In genomic region chr9:21689851-21690250, GRCh38 we compare ENCODE assay signal across 22 cellular contexts.
DNase-seq lines count a peak whose midpoint lies in the region; ATAC-seq and TF ChIP-seq lines count a peak whose summit lies in the region.
"Had no signal": no experiment of that assay in that cellular context is flagged by ENCODE, and none has a peak within 500 bp of the region (broad histone marks: within the 10 kb centered on the region; RNA-seq: fewer than 3 reads in every experiment).

No MANE protein-coding gene starts in this region.

- peak overlapping the region; percentile 86 for H3K4me2 ChIP-seq in osteoblast (ENCODE audit: insufficient read depth, low read length)
- H3K4me2 ChIP-seq: BLaER1 had no signal

- H3K9me3 ChIP-seq in Panc1 (ENCODE audit: control insufficient read depth, insufficient read depth, low read depth, low read length) (no peaks in the 10 kb centered on the region; the same call in 1 of the 2 replicates), osteoblast (ENCODE audit: low read depth, low read length) (no peaks in the 10 kb centered on the region)
- H3K9me3 ChIP-seq: neutrophil, prostate gland, tibial nerve had no signal

- DNase-seq in ELR (ENCODE audit: low read depth) (peak; percentile 67), Panc1 (ENCODE audit: low read depth, low spot score) (no peak), epithelial cell of esophagus (ENCODE audit: low read depth) (peak; percentile 55), osteoblast (ENCODE audit: insufficient read length, low spot score, missing footprints) (no peak), NCI-H128 (lab: John Stamatoyannopoulos, UW; ENCODE audit: unreplicated experiment) (no peak), SKM-1 (lab: John Stamatoyannopoulos, UW; ENCODE audit: unreplicated experiment) (no peak)
- DNase-seq: activated effector memory CD4-positive, alpha-beta T cell treated with anti-CD3 and anti-CD28 coated beads, Interleukin-2, amount 50 U/mL, for 16 hours; activated T-cell treated with anti-CD3 and anti-CD28 coated beads, Interleukin-2, amount 50 U/mL, for 24 hours; DMS153; kidney; naive B cell; NCI-H1092; NCI-H187; NCI-H82; RPMI8226; stimulated activated CD4-positive, alpha-beta T cell treated with anti-CD3 and anti-CD28 coated beads, Interleukin-4, amount 100 ng/mL, for 4 hours had no signal

- no peaks in the 10 kb centered on the region for H4K20me1 ChIP-seq in osteoblast (ENCODE audit: insufficient read depth, low read length)
- H4K20me1 ChIP-seq: BLaER1 had no signal

- H3K79me2 ChIP-seq in osteoblast (ENCODE audit: insufficient read depth, low read length): no peaks in the 10 kb centered on the region

- intact Hi-C loops in Panc1 (cut with micrococcal nuclease; ENCODE audit: unreplicated experiment): loop anchor here (10.0 kb wide), 1 partner anchor 95 kb away; no protein-coding TSS in a partner anchor

- ATAC-seq in Panc1: no peak
- ATAC-seq in HG03565 (IDR thresholded peaks at IDR 0.05; ENCODE audit: unreplicated experiment): no peak
- ATAC-seq: sciatic nerve had no signal

- TF ChIP-seq CTCF in Panc1 (IDR thresholded peaks at IDR 0.05) (no peak), epithelial cell of esophagus (IDR thresholded peaks at IDR 0.05; ENCODE audit: insufficient read depth, low read depth, low read length, missing control alignments) (no peak), osteoblast (IDR thresholded peaks at IDR 0.05; ENCODE audit: extremely low read depth, low read depth, low read length) (no peak)

- H3K36me3 ChIP-seq in Panc1 (ENCODE audit: control insufficient read depth, insufficient read depth, low read length) (no peaks in the 10 kb centered on the region), osteoblast (ENCODE audit: insufficient read depth, low read length) (no peaks in the 10 kb centered on the region)
- H3K36me3 ChIP-seq: BLaER1, neutrophil, prostate gland, tibial nerve had no signal

- H2AFZ ChIP-seq in osteoblast (ENCODE audit: low read length): peak overlapping the region; percentile 28

- CTCF ChIA-PET in Panc1 (lab: Charles Lee): interaction anchor here (0.6 kb wide), 1 partner anchor 16 kb away, joined by 3 read pairs; no protein-coding TSS in a partner anchor

- peak overlapping the region; percentile 95 for H3K27ac ChIP-seq in Panc1 (ENCODE audit: low read length)
- H3K27ac ChIP-seq in osteoblast (ENCODE audit: low read depth, low read length): peak overlapping the region; percentile 95
- H3K27ac ChIP-seq: BLaER1, neutrophil, prostate gland, tibial nerve had no signal

- in situ Hi-C loops in Panc1 (cut with HindIII; ENCODE audit: low pct_unique_long_range_greater_than_20kb, low sequenced_read_pairs): no loop called here

- POLR2A ChIA-PET in Panc1 (lab: Charles Lee): no interaction called here

- H3K4me1 ChIP-seq in Panc1 (ENCODE audit: control insufficient read depth, insufficient read depth, low read length) (peaks cover 62% of the 10 kb centered on the region), osteoblast (ENCODE audit: insufficient read depth, low read length) (peaks cover 56% of the 10 kb centered on the region)
- H3K4me1 ChIP-seq: BLaER1, prostate gland, tibial nerve had no signal

- H3K27me3 ChIP-seq in Panc1 (ENCODE audit: control insufficient read depth, insufficient read depth, low read length) (no peaks in the 10 kb centered on the region), osteoblast (ENCODE audit: insufficient read depth, low read length) (no peaks in the 10 kb centered on the region)
- H3K27me3 ChIP-seq: BLaER1, tibial nerve had no signal

- no TSS peak for BruUV-seq in Panc1 (replicated peaks; lab: Mats Ljungman, UMichigan)

- H3K4me3 ChIP-seq in Panc1 (ENCODE audit: low read depth in 2 of 2, low read length in 2 of 2): no peak overlapping the region
- H3K4me3 ChIP-seq in epithelial cell of esophagus (ENCODE audit: low read length): no peak overlapping the region
- no peak overlapping the region for H3K4me3 ChIP-seq in osteoblast (ENCODE audit: insufficient read depth, low read length)
- H3K4me3 ChIP-seq: BLaER1, prostate gland, tibial nerve had no signal

Comparison
In these comparisons a context has a peak if more than half of its experiments do, and no peak if none do; other contexts are left out.
1. DNase-seq: peak in ELR (single experiment) and epithelial cell of esophagus (single experiment); none in Panc1 (single experiment), osteoblast (single experiment), NCI-H128 (single experiment) and SKM-1 (single experiment).